In the genomic region with DNA sequence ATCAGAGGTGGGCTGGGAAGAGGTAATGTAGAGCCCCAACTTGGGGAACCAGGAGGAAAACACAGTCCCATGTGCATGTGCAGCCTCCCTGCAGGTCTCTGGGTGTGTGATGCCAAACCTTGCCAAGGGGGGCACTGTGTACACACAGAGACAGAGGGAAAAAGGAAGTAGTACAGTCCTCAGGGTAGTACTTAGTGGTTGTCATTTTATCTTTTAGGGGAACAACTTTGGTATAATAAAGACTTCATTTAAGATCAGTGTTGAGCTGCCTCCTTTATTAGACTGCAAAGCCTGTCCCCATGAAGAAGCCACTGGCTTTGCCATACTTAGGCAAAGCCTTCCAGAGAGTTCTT, we compare ENCODE assay signal across 10 cellular contexts.
A peak's percentile ranks its signal among the peaks of the same experiment; 100 is the strongest.
DNase-seq lines count a peak whose midpoint lies in the region; ATAC-seq and TF ChIP-seq lines count a peak whose summit lies in the region.
"Had no signal": no experiment of that assay in that cellular context is flagged by ENCODE, and none has a peak within 500 bp of the region (broad histone marks: within the 10 kb centered on the region; RNA-seq: fewer than 3 reads in every experiment).

No MANE protein-coding gene starts in this region.

- ATAC-seq in HG02678 (IDR thresholded peaks at IDR 0.05; ENCODE audit: unreplicated experiment) (no peak), HG02763 (IDR thresholded peaks at IDR 0.05; ENCODE audit: unreplicated experiment) (no peak)

- no peak overlapping the region for H3K4me3 ChIP-seq in BLaER1
- H3K4me3 ChIP-seq in HFF-Myc (replicated peaks; ENCODE audit: low read depth, low read length): no peak overlapping the region
- no peak overlapping the region for H3K4me3 ChIP-seq in tibial artery

- no peaks in the 10 kb centered on the region for H4K20me1 ChIP-seq in BLaER1

- H3K27ac ChIP-seq in BLaER1 (no peak overlapping the region), tibial artery (no peak overlapping the region)

- TF ChIP-seq CTCF in HFF-Myc (IDR thresholded peaks at IDR 0.05; ENCODE audit: low read depth, low read length, missing control alignments): peak; percentile 65
- TF ChIP-seq CTCF in tibial artery (IDR thresholded peaks at IDR 0.05): no peak

- no peak for DNase-seq in HFF-Myc (ENCODE audit: extremely low read depth, low read depth)
- DNase-seq in activated CD4-positive, alpha-beta T cell treated with anti-CD3 and anti-CD28 coated beads, Interleukin-2, amount 50 U/mL, for 48 hours: peak; percentile 17 to 22
- peak; percentile 19 for DNase-seq in iris pigment epithelial cell (ENCODE audit: low read depth)
- DNase-seq in tibial artery: no peak
- no peak for DNase-seq in KG1 (lab: John Stamatoyannopoulos, UW)
- DNase-seq: GOT3, SHP77 treated with DMSO at 0.1 percent for 48 hours had no signal

- H3K27me3 ChIP-seq in BLaER1 (no peaks in the 10 kb centered on the region), tibial artery (peaks cover 0 to 6% of the 10 kb centered on the region in 2 donors)

- intact Hi-C loops in tibial artery (cut with DNase I; ENCODE audit: low total_unique reads): no loop called here

- H3K9ac ChIP-seq in BLaER1: no peak overlapping the region

- H3K36me3 ChIP-seq in BLaER1 (no peaks in the 10 kb centered on the region), tibial artery (no peaks in the 10 kb centered on the region)

- H3K4me1 ChIP-seq in BLaER1 (peaks cover 47% of the 10 kb centered on the region), tibial artery (peaks cover 0 to 11% (median 4%) of the 10 kb centered on the region in 4 donors)

- H3K9me3 ChIP-seq in BLaER1 (no peaks in the 10 kb centered on the region), tibial artery (no peaks in the 10 kb centered on the region)

- H3K4me2 ChIP-seq in BLaER1: peak overlapping the region; percentile 70

Comparison
In these comparisons a context has a peak if more than half of its experiments do, and no peak if none do; other contexts are left out.
1. DNase-seq: peak in activated CD4-positive, alpha-beta T cell treated with anti-CD3 and anti-CD28 coated beads, Interleukin-2, amount 50 U/mL, for 48 hours (2 of 2) and iris pigment epithelial cell (single experiment); none in HFF-Myc (single experiment), tibial artery (0 of 2) and KG1 (single experiment).